Comparison of ENCODE assay signal across 17 cellular contexts in the genomic region with DNA sequence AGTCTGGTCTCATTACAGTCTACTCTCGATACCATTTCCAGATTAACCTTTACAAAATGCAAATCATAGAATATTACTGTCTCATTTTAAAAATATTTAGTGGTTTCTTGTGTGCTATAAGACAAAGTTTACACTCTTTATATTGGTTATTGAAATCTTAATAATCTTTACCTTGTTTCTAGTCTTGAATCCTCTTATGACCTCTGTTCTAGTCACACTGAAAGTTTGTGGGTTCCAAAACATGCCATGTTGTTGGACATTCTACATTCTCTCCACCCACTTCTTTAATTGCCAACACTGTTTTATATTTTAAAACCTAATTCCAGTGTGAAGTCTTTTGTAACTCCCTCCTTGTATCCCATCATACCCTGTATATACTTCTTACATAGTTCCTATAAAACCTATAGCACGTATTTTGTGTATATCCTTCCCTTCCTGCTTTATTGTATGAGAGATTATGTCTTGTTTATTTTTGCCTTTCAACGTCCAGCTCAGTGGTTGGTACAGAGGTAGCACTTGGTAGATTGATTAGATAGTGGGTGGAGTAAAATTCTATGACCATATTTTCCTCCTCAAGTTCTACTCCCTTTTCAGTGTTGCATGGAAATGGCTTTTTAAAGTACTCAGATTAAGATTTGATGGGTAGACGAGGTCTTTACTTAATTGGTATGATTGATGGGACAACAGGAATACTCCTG.
DNase-seq lines count a peak whose midpoint lies in the region; ATAC-seq and TF ChIP-seq lines count a peak whose summit lies in the region.
"Had no signal": no experiment of that assay in that cellular context is flagged by ENCODE, and none has a peak within 500 bp of the region (broad histone marks: within the 10 kb centered on the region; RNA-seq: fewer than 3 reads in every experiment).

No MANE protein-coding gene starts in this region.

- no peak for TF ChIP-seq POLR2A in stomach (IDR thresholded peaks at IDR 0.05)

- in situ Hi-C loops in Panc1 (cut with HindIII; ENCODE audit: low pct_unique_long_range_greater_than_20kb, low sequenced_read_pairs) = no loop called here

- H3K4me1 Mint-ChIP-seq in Calu3 (ENCODE audit: low read depth, unreplicated experiment) = peaks cover 80% of the 10 kb centered on the region

- no peaks in the 10 kb centered on the region for H3K27me3 Mint-ChIP-seq in Calu3 (ENCODE audit: unreplicated experiment)
- H3K27me3 Mint-ChIP-seq: CD4-positive, CD25-positive, alpha-beta regulatory T cell had no signal

- no TSS peak for BruUV-seq in Calu3 (replicated peaks; lab: Mats Ljungman, UMichigan)
- no TSS peak for BruUV-seq in Panc1 (replicated peaks; lab: Mats Ljungman, UMichigan)

- H3K4me1 ChIP-seq in Panc1 (ENCODE audit: control insufficient read depth, insufficient read depth, low read length) (peaks cover 6% of the 10 kb centered on the region; the same call in 1 of the 2 replicates), mucosa of descending colon (ENCODE audit: low read depth) (peaks cover 20% of the 10 kb centered on the region), stomach (peaks cover 16 to 88% (median 63%) of the 10 kb centered on the region in 4 donors), psoas muscle (peaks cover 18% of the 10 kb centered on the region)

- H3K4me3 Mint-ChIP-seq in Calu3 (ENCODE audit: low read depth, unreplicated experiment) = no peak overlapping the region
- H3K4me3 Mint-ChIP-seq: CD4-positive, CD25-positive, alpha-beta regulatory T cell had no signal

- POLR2A ChIA-PET in Panc1 (lab: Charles Lee) = no interaction called here

- no peak for TF ChIP-seq EP300 in stomach (IDR thresholded peaks at IDR 0.05)

- 47 to 62% (median 49%) methylated on average over 4 of the region's 4 CpGs for WGBS in stomach, 5 donors
- WGBS in psoas muscle, 3 donors = 78 to 87% (median 79%) methylated on average over 4 of the region's 4 CpGs

- DNase-seq in Calu3 = no peak
- no peak for DNase-seq in Panc1 (ENCODE audit: low read depth, low spot score)
- DNase-seq in mucosa of descending colon = no peak
- DNase-seq in stomach = no peak
- no peak for DNase-seq in ureter (ENCODE audit: low spot score)
- no peak for DNase-seq in psoas muscle
- no peak for DNase-seq in DMS79 treated with DMSO at 0.1 percent for 48 hours (lab: John Stamatoyannopoulos, UW)
- DNase-seq: AML-193; CD4-positive, CD25-positive, alpha-beta regulatory T cell; EL; H7; KBM-7; NCI-H1048; NCI-H2107; NCI-H345; NCI-H526 treated with DMSO at 0.1 percent for 48 hours had no signal

- H3K4me3 ChIP-seq in Panc1 (ENCODE audit: low read depth in 2 of 2, low read length in 2 of 2) (no peak overlapping the region), mucosa of descending colon (no peak overlapping the region), stomach (no peak overlapping the region), psoas muscle (no peak overlapping the region)

- TF ChIP-seq CTCF in Calu3 (IDR thresholded peaks at IDR 0.05; ENCODE audit: unreplicated experiment) (no peak), Panc1 (IDR thresholded peaks at IDR 0.05) (no peak), mucosa of descending colon (IDR thresholded peaks at IDR 0.05) (no peak), stomach (IDR thresholded peaks at IDR 0.05) (no peak), psoas muscle (IDR thresholded peaks at IDR 0.05) (no peak)

- H3K9me3 ChIP-seq in Panc1 (ENCODE audit: control insufficient read depth, insufficient read depth, low read depth, low read length) (no peaks in the 10 kb centered on the region), mucosa of descending colon (no peaks in the 10 kb centered on the region), stomach (no peaks in the 10 kb centered on the region), psoas muscle (no peaks in the 10 kb centered on the region)

- peaks cover 11% of the 10 kb centered on the region for H3K36me3 Mint-ChIP-seq in Calu3 (ENCODE audit: insufficient read depth, unreplicated experiment)

- intact Hi-C loops in Calu3 (cut with micrococcal nuclease; ENCODE audit: unreplicated experiment) = loop anchor here (10.0 kb wide), 1 partner anchor 138 kb away; no protein-coding TSS in a partner anchor
- intact Hi-C loops in Panc1 (cut with micrococcal nuclease; ENCODE audit: unreplicated experiment) = no loop called here
- intact Hi-C loops in mucosa of descending colon (cut with DNase I, micrococcal nuclease) = no loop called here
- intact Hi-C loops in stomach (cut with DNase I; ENCODE audit: low total_unique reads) = no loop called here
- intact Hi-C loops in psoas muscle (cut with DNase I) = no loop called here

- peaks cover 3% of the 10 kb centered on the region for H3K9me3 Mint-ChIP-seq in Calu3 (ENCODE audit: low read depth, unreplicated experiment)
- H3K9me3 Mint-ChIP-seq: CD4-positive, CD25-positive, alpha-beta regulatory T cell had no signal

- ATAC-seq in Panc1 (no peak), mucosa of descending colon (peak; percentile 76), SK-N-SH treated with all-trans-retinoic acid at 6 μM for 48 hours (no peak), psoas muscle (no peak)

- H3K27me3 ChIP-seq in Panc1 (ENCODE audit: control insufficient read depth, insufficient read depth, low read length) (no peaks in the 10 kb centered on the region), stomach (no peaks in the 10 kb centered on the region), psoas muscle (ENCODE audit: insufficient read depth in 3 of 3, low read length in 2 of 3) (no peaks in the 10 kb centered on the region)

- CTCF ChIA-PET in Calu3 (lab: Charles Lee) (interaction anchor here (0.6 kb wide), 1 partner anchor 682 kb away, joined by 3 read pairs; no protein-coding TSS in a partner anchor), Panc1 (lab: Charles Lee) (no interaction called here)

- H3K27ac ChIP-seq in Panc1 (ENCODE audit: low read length) (peak overlapping the region; percentile 76; the same call in 1 of the 2 replicates), stomach (peak overlapping the region in 4 of 5 donors; percentile 28 to 77 (median 62)), psoas muscle (no peak overlapping the region)

- peak overlapping the region; percentile 49 for H3K27ac Mint-ChIP-seq in Calu3 (ENCODE audit: unreplicated experiment)
- H3K27ac Mint-ChIP-seq: CD4-positive, CD25-positive, alpha-beta regulatory T cell had no signal

- H3K36me3 ChIP-seq in Panc1 (ENCODE audit: control insufficient read depth, insufficient read depth, low read length) = no peaks in the 10 kb centered on the region
- H3K36me3 ChIP-seq in mucosa of descending colon (ENCODE audit: low read depth) = no peaks in the 10 kb centered on the region
- no peaks in the 10 kb centered on the region for H3K36me3 ChIP-seq in stomach
- H3K36me3 ChIP-seq in psoas muscle (ENCODE audit: insufficient read depth in 1 of 2, low read depth in 1 of 2) = no peaks in the 10 kb centered on the region

TF ChIP-seq in SK-N-SH treated with all-trans-retinoic acid at 6 μM for 48 hours, 23 proteins besides CTCF, POLR2A, EP300 and RAD21 (continues in another document):
- TF ChIP-seq OSR1 (CRISPR knock-in tag; IDR thresholded peaks at IDR 0.05) (no peak), PPARA (CRISPR knock-in tag; IDR thresholded peaks at IDR 0.05; ENCODE audit: borderline replicate concordance) (no peak), ZNF8 (CRISPR knock-in tag; IDR thresholded peaks at IDR 0.05) (no peak), ISL1 (CRISPR knock-in tag; IDR thresholded peaks at IDR 0.05) (no peak), ARNTL (CRISPR knock-in tag; IDR thresholded peaks at IDR 0.05; ENCODE audit: borderline replicate concordance, low read depth) (no peak), ZC3H10 (CRISPR knock-in tag; IDR thresholded peaks at IDR 0.05) (no peak), TOX (CRISPR knock-in tag; IDR thresholded peaks at IDR 0.05; ENCODE audit: borderline replicate concordance) (no peak), RARB (CRISPR knock-in tag; IDR thresholded peaks at IDR 0.05) (no peak), TCF4 (CRISPR knock-in tag; IDR thresholded peaks at IDR 0.05; ENCODE audit: borderline replicate concordance) (no peak), CSDC2 (CRISPR knock-in tag; IDR thresholded peaks at IDR 0.05) (no peak)
- TF ChIP-seq, protein P1, sequence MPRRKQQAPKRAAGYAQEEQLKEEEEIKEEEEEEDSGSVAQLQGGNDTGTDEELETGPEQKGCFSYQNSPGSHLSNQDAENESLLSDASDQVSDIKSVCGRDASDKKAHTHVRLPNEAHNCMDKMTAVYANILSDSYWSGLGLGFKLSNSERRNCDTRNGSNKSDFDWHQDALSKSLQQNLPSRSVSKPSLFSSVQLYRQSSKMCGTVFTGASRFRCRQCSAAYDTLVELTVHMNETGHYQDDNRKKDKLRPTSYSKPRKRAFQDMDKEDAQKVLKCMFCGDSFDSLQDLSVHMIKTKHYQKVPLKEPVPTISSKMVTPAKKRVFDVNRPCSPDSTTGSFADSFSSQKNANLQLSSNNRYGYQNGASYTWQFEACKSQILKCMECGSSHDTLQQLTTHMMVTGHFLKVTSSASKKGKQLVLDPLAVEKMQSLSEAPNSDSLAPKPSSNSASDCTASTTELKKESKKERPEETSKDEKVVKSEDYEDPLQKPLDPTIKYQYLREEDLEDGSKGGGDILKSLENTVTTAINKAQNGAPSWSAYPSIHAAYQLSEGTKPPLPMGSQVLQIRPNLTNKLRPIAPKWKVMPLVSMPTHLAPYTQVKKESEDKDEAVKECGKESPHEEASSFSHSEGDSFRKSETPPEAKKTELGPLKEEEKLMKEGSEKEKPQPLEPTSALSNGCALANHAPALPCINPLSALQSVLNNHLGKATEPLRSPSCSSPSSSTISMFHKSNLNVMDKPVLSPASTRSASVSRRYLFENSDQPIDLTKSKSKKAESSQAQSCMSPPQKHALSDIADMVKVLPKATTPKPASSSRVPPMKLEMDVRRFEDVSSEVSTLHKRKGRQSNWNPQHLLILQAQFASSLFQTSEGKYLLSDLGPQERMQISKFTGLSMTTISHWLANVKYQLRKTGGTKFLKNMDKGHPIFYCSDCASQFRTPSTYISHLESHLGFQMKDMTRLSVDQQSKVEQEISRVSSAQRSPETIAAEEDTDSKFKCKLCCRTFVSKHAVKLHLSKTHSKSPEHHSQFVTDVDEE (CRISPR knock-in tag; IDR thresholded peaks at IDR 0.05) = no peak
- TF ChIP-seq, protein P2, sequence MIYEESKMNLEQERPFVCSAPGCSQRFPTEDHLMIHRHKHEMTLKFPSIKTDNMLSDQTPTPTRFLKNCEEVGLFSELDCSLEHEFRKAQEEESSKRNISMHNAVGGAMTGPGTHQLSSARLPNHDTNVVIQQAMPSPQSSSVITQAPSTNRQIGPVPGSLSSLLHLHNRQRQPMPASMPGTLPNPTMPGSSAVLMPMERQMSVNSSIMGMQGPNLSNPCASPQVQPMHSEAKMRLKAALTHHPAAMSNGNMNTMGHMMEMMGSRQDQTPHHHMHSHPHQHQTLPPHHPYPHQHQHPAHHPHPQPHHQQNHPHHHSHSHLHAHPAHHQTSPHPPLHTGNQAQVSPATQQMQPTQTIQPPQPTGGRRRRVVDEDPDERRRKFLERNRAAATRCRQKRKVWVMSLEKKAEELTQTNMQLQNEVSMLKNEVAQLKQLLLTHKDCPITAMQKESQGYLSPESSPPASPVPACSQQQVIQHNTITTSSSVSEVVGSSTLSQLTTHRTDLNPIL (CRISPR knock-in tag; IDR thresholded peaks at IDR 0.05; ENCODE audit: low read depth) = no peak
